Comparison of ENCODE assay signal across 17 cellular contexts in the genomic region with DNA sequence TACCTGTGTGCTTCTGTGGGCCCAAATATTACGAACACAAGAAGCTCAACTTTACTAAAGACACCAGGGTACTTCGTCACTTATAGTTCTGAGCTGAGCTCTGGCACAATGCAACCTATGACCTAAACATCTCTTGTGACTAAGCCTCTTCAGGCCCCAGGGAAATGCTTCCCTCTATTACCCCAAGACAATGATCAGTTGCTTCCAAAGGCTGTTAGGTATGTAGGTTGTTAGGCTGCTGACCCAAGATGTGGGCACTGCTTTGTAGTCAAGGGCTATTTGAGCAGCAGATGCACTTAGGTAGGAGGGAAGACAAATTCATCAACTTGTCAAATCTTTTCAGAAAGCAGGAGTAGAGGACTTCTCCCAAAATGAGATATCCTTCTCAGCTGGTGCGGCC.
DNase-seq lines count a peak whose midpoint lies in the region; ATAC-seq, FAIRE-seq and TF ChIP-seq lines count a peak whose summit lies in the region.
"Had no signal": no experiment of that assay in that cellular context is flagged by ENCODE, and none has a peak within 500 bp of the region (broad histone marks: within the 10 kb centered on the region; RNA-seq: fewer than 3 reads in every experiment).

No MANE protein-coding gene starts in this region.

- H3K4me1 ChIP-seq in GM23248 (ENCODE audit: insufficient read depth) (no peaks in the 10 kb centered on the region), body of pancreas (no peaks in the 10 kb centered on the region)
- H3K4me1 ChIP-seq: BLaER1 had no signal

- in situ Hi-C loops in GM23248 (cut with MboI), result no loop called here

- H3K27me3 ChIP-seq in GM23248 (replicated peaks; ENCODE audit: insufficient read depth) (no peaks in the 10 kb centered on the region), bronchial epithelial cell (ENCODE audit: control insufficient read depth, insufficient read depth, low read length) (no peaks in the 10 kb centered on the region), body of pancreas (no peaks in the 10 kb centered on the region)
- H3K27me3 ChIP-seq: BLaER1 had no signal

- H3K4me3 ChIP-seq in GM23248 (no peak overlapping the region), bronchial epithelial cell (ENCODE audit: low read depth, low read length) (no peak overlapping the region), fibroblast of mammary gland (ENCODE audit: control insufficient read depth, low read depth, low read length) (no peak overlapping the region), body of pancreas (no peak overlapping the region)
- H3K4me3 ChIP-seq: BLaER1 had no signal

- no peak overlapping the region for H2AFZ ChIP-seq in GM23248

- H3K79me2 ChIP-seq in GM23248 (ENCODE audit: insufficient read depth), result no peaks in the 10 kb centered on the region

- ATAC-seq in body of pancreas (no peak), GM18858 (IDR thresholded peaks at IDR 0.05; ENCODE audit: unreplicated experiment) (no peak)

- no peaks in the 10 kb centered on the region for H3K9me3 ChIP-seq in GM23248 (ENCODE audit: low read depth)
- H3K9me3 ChIP-seq in body of pancreas, result no peaks in the 10 kb centered on the region

- TF ChIP-seq CTCF in bronchial epithelial cell (IDR thresholded peaks at IDR 0.05; ENCODE audit: insufficient read depth, low read length, severe bottlenecking) (no peak), fibroblast of mammary gland (conservative IDR thresholded peaks at IDR 0.05; ENCODE audit: control insufficient read depth, insufficient read depth, low read depth, low read length) (no peak), body of pancreas (IDR thresholded peaks at IDR 0.05) (no peak)

- H3K27ac ChIP-seq in GM23248, result no peak overlapping the region
- H3K27ac ChIP-seq in body of pancreas, result no peak overlapping the region
- H3K27ac ChIP-seq: BLaER1, HL-60 had no signal

- peak; percentile 32 for FAIRE-seq in bronchial epithelial cell (lab: Jason Lieb, UNC)
- FAIRE-seq: GM12892, H1 had no signal

- no peak overlapping the region for H3K9ac ChIP-seq in GM23248
- H3K9ac ChIP-seq: BLaER1 had no signal

- H3K9me2 ChIP-seq in GM23248 (ENCODE audit: insufficient read depth), result no peaks in the 10 kb centered on the region

- TF ChIP-seq POLR2A in body of pancreas (IDR thresholded peaks at IDR 0.05), result no peak

- no peaks in the 10 kb centered on the region for H3F3A ChIP-seq in GM23248 (ENCODE audit: insufficient read depth)

- 45 to 56% methylated on average over 3 of the region's 3 CpGs for WGBS in GM23248 (ENCODE audit: low coverage in 1 of 2, low lambda C conversion rate in 2 of 2, missing lambda C conversion rate in 2 of 2), 2 experiments
- WGBS in body of pancreas, 2 donors, result 86 to 90% methylated on average over 3 of the region's 3 CpGs

- no peak overlapping the region for H3K4me2 ChIP-seq in GM23248 (ENCODE audit: unreplicated experiment)
- H3K4me2 ChIP-seq: BLaER1 had no signal

- H3K36me3 ChIP-seq in GM23248 (ENCODE audit: low read depth), result no peaks in the 10 kb centered on the region
- H3K36me3 ChIP-seq in bronchial epithelial cell (ENCODE audit: control insufficient read depth, insufficient read depth, low read length), result no peaks in the 10 kb centered on the region
- H3K36me3 ChIP-seq in body of pancreas (replicated peaks in 1 of 2; ENCODE audit: insufficient read depth in 1 of 2, low read depth in 2 of 2), result no peaks in the 10 kb centered on the region
- H3K36me3 ChIP-seq: BLaER1 had no signal

- no peaks in the 10 kb centered on the region for H4K20me1 ChIP-seq in GM23248 (ENCODE audit: insufficient read depth)
- H4K20me1 ChIP-seq: BLaER1 had no signal

- intact Hi-C loops in body of pancreas (cut with DNase I), result no loop called here

- DNase-seq in GM23248, result peak; percentile 49
- peak; percentile 3 for DNase-seq in bronchial epithelial cell (ENCODE audit: low read depth)
- DNase-seq in fibroblast of mammary gland (ENCODE audit: low read depth), result peak; percentile 6
- peak; percentile 9 for DNase-seq in renal cortical epithelial cell (ENCODE audit: low read depth)
- DNase-seq in body of pancreas, result no peak
- DNase-seq in activated CD8-positive, alpha-beta memory T cell treated with anti-CD3 and anti-CD28 coated beads, Interleukin-2, amount 50 U/mL, for 4 hours, result no peak
- DNase-seq: 8988T; CD4-positive, alpha-beta memory T cell; DMS153; DMS79; GDM1; H9 had no signal

Comparison
In these comparisons a context has a peak if more than half of its experiments do, and no peak if none do; other contexts are left out.
1. DNase-seq: peak in GM23248 (single experiment), bronchial epithelial cell (single experiment), fibroblast of mammary gland (single experiment) and renal cortical epithelial cell (single experiment); none in body of pancreas (0 of 4) and activated CD8-positive, alpha-beta memory T cell treated with anti-CD3 and anti-CD28 coated beads, Interleukin-2, amount 50 U/mL, for 4 hours (single experiment).